Comparison of ENCODE assay signal across 32 cellular contexts in the genomic region with DNA sequence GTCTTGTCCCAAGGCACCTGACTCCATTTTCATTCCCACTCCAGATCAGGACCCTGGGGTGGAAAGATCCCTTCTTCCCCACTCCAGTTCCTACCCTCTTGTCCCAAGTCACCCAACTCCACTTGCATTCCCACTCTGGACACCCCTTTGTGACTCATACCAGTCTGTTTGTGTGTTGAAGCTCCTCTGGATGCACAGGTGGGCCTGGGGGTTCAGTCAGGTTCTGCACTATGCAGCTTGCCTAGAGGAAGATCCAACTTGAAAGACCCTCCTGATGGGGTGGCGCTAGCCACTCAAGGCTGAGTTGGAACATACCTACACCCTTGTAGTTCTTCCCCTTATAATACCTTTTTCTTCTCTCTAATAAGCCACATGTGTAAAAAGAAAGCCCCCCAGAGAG. TPM values are rescaled to one million over a fixed set of nuclear protein-coding genes. Genes with fewer than 3 reads are reported as not detected.
"Had no signal": no experiment of that assay in that cellular context is flagged by ENCODE, and none has a peak within 500 bp of the region (broad histone marks: within the 10 kb centered on the region; RNA-seq: fewer than 3 reads in every experiment).

No MANE protein-coding gene starts in this region.

- H3K27ac ChIP-seq: neural progenitor cell, ovary, parathyroid adenoma, psoas muscle, right lobe of liver, skin epidermis, spleen, suprapubic skin, testis, tibial artery, transverse colon, vagina had no signal

- H3K27me3 Mint-ChIP-seq: progenitor cell of endocrine pancreas; stimulated activated memory B cell treated with anti-CD40 and anti-IgM and Interleukin-4, amounts not matched to agents 10 μg/mL and 1 μg/mL and 100 μg/mL, for 72 hours; stimulated activated naive CD8-positive, alpha-beta T cell treated with anti-CD3 and anti-CD28 coated beads, Interleukin-15, amount 100 ng/mL, for 72 hours; type B pancreatic cell had no signal

- H3K4me1 Mint-ChIP-seq: natural killer cell; stimulated activated memory B cell treated with anti-CD40 and anti-IgM and Interleukin-4, amounts not matched to agents 10 μg/mL and 1 μg/mL and 100 μg/mL, for 72 hours; stimulated activated naive CD8-positive, alpha-beta T cell treated with anti-CD3 and anti-CD28 coated beads, Interleukin-15, amount 100 ng/mL, for 72 hours had no signal

- H3K9me3 ChIP-seq: ovary, psoas muscle, right lobe of liver, spleen, suprapubic skin, testis, tibial artery, transverse colon, vagina had no signal

- H3K36me3 ChIP-seq: neural progenitor cell, ovary, right lobe of liver, suprapubic skin, transverse colon, vagina had no signal

- H3K9me3 Mint-ChIP-seq: natural killer cell; nephron; neural progenitor cell; stimulated activated memory B cell treated with anti-CD40 and anti-IgM and Interleukin-4, amounts not matched to agents 10 μg/mL and 1 μg/mL and 100 μg/mL, for 72 hours; stimulated activated naive CD8-positive, alpha-beta T cell treated with anti-CD3 and anti-CD28 coated beads, Interleukin-15, amount 100 ng/mL, for 72 hours; type B pancreatic cell had no signal

- DNase-seq: natural killer cell; occipital lobe; ovary; posterior cingulate gyrus; psoas muscle; right cardiac atrium; right lobe of liver; spleen; stimulated activated CD4-positive, alpha-beta T cell treated with anti-CD3 and anti-CD28 coated beads, Interleukin-12 subunit alpha, Interleukin-12 subunit beta, amount 100 ng/mL, for 4 hours; stimulated activated CD4-positive, alpha-beta T cell treated with anti-CD3 and anti-CD28 coated beads, Interleukin-1b, Interleukin-23, amount 100 ng/mL, for 48 hours; stimulated activated CD4-positive, alpha-beta T cell treated with anti-CD3 and anti-CD28 coated beads, Interleukin-4, amount 100 ng/mL, for 1 hour; stimulated activated CD4-positive, alpha-beta T cell treated with anti-CD3 and anti-CD28 coated beads, Interleukin-4, amount 100 ng/mL, for 4 hours; stimulated activated CD8-positive, alpha-beta memory T cell treated with anti-CD3 and anti-CD28 coated beads, Interleukin-4, amount 100 ng/mL, for 48 hours; stimulated activated naive CD4-positive, alpha-beta T cell; stimulated activated naive CD8-positive, alpha-beta T cell treated with anti-CD3 and anti-CD28 coated beads, Interleukin-15, amount 100 ng/mL, for 72 hours; stimulated activated naive CD8-positive, alpha-beta T cell treated with anti-CD3 and anti-CD28 coated beads, Interleukin-15, Interleukin-2, amounts not matched to agents 100 U/mL and 50 U/mL, for 24 hours; substantia nigra; testis; transverse colon had no signal

- H3K4me3 ChIP-seq: neural progenitor cell, ovary, psoas muscle, right lobe of liver, skin epidermis, smooth muscle cell, spleen, suprapubic skin, testis, tibial artery, transverse colon, vagina had no signal

- H3K4me2 ChIP-seq: neural progenitor cell, smooth muscle cell had no signal

- H3K27ac Mint-ChIP-seq: natural killer cell; neural progenitor cell; progenitor cell of endocrine pancreas; stimulated activated memory B cell treated with anti-CD40 and anti-IgM and Interleukin-4, amounts not matched to agents 10 μg/mL and 1 μg/mL and 100 μg/mL, for 72 hours; stimulated activated naive CD8-positive, alpha-beta T cell treated with anti-CD3 and anti-CD28 coated beads, Interleukin-15, amount 100 ng/mL, for 72 hours; type B pancreatic cell had no signal

- H3K27me3 ChIP-seq: neural progenitor cell, ovary, right lobe of liver, spleen, suprapubic skin, testis, tibial artery, transverse colon, vagina had no signal

- H3K36me3 Mint-ChIP-seq: natural killer cell, neural progenitor cell, type B pancreatic cell had no signal

- H3K4me3 Mint-ChIP-seq: natural killer cell; nephron; neural progenitor cell; stimulated activated memory B cell treated with anti-CD40 and anti-IgM and Interleukin-4, amounts not matched to agents 10 μg/mL and 1 μg/mL and 100 μg/mL, for 72 hours; stimulated activated naive CD8-positive, alpha-beta T cell treated with anti-CD3 and anti-CD28 coated beads, Interleukin-15, amount 100 ng/mL, for 72 hours; type B pancreatic cell had no signal

- FAIRE-seq: urothelium cell line had no signal

- ATAC-seq: natural killer cell; psoas muscle; right cardiac atrium; right lobe of liver; stimulated activated memory B cell treated with anti-CD40 and anti-IgM and Interleukin-4, amounts not matched to agents 10 μg/mL and 1 μg/mL and 100 μg/mL, for 72 hours; stimulated activated naive CD8-positive, alpha-beta T cell treated with anti-CD3 and anti-CD28 coated beads, Interleukin-15, amount 100 ng/mL, for 72 hours; stimulated activated naive CD8-positive, alpha-beta T cell treated with anti-CD3 and anti-CD28 coated beads, Interleukin-15, Interleukin-2, amounts not matched to agents 100 U/mL and 50 U/mL, for 24 hours had no signal

RNA-seq across cellular contexts. Expression of a gene that starts 9.8 kb away (rescaled TPM):
- polyA plus RNA-seq: neural cell had no signal
